In genomic region chr1:175725684-175726083, GRCh38 we compare ENCODE assay signal across 1 cellular context.
TF ChIP-seq lines count a peak whose summit lies in the region.

No MANE protein-coding gene starts in this region.

TF ChIP-seq in K562, 482 proteins besides CTCF, POLR2A, EP300 and RAD21 (continued from another document and continues in another):
- TF ChIP-seq REST (CRISPR knock-in tag; IDR thresholded peaks at IDR 0.05; ENCODE audit: low read depth) (peak; percentile 97), SETDB1 (IDR thresholded peaks at IDR 0.05; ENCODE audit: low read length) (no peak), ZNF277 (CRISPR knock-in tag; IDR thresholded peaks at IDR 0.05; ENCODE audit: borderline replicate concordance) (no peak), ETS1 (conservative IDR thresholded peaks at IDR 0.05; ENCODE audit: control insufficient read depth, low read depth, low read length) (no peak), CREB5 (CRISPR knock-in tag; IDR thresholded peaks at IDR 0.05) (no peak), CHD2 (IDR thresholded peaks at IDR 0.05; ENCODE audit: low read depth, low read length) (no peak), ILF3 (IDR thresholded peaks at IDR 0.05; ENCODE audit: borderline replicate concordance) (no peak), ZNF311 (CRISPR knock-in tag; IDR thresholded peaks at IDR 0.05) (no peak), RFX7 (CRISPR knock-in tag; IDR thresholded peaks at IDR 0.05) (no peak), SMARCB1 (IDR thresholded peaks at IDR 0.05; ENCODE audit: insufficient read length, low read depth) (no peak), IRF2 (CRISPR knock-in tag; IDR thresholded peaks at IDR 0.05) (no peak), CBX2 (IDR thresholded peaks at IDR 0.05; ENCODE audit: insufficient read depth, low read length, poor library complexity, severe bottlenecking) (no peak), BRF2 (IDR thresholded peaks at IDR 0.05; ENCODE audit: borderline replicate concordance, insufficient read depth, insufficient read length) (no peak), ZNF589 (CRISPR knock-in tag; IDR thresholded peaks at IDR 0.05; ENCODE audit: low read depth) (peak; percentile 56; the same call in 1 of the 2 replicates), MAZ (CRISPR knock-in tag; conservative IDR thresholded peaks at IDR 0.05 in 1 of 2, IDR thresholded peaks at IDR 0.05 in 1 of 2) (peak in 1 of 2 experiments; percentile 40; a peak in 1 of 4 replicates), PURB (CRISPR knock-in tag; IDR thresholded peaks at IDR 0.05; ENCODE audit: low read depth) (no peak), SIRT6 (IDR thresholded peaks at IDR 0.05; ENCODE audit: low read depth, low read length) (no peak), FOS (IDR thresholded peaks at IDR 0.05; ENCODE audit: extremely low read depth, insufficient read length) (no peak), ZEB2 (IDR thresholded peaks at IDR 0.05) (no peak), ZNF518B (CRISPR knock-in tag; IDR thresholded peaks at IDR 0.05) (no peak), SLC30A9 (CRISPR knock-in tag; IDR thresholded peaks at IDR 0.05) (no peak), HMGXB4 (CRISPR knock-in tag; IDR thresholded peaks at IDR 0.05) (no peak), ZNF239 (CRISPR knock-in tag; IDR thresholded peaks at IDR 0.05) (no peak), U2AF2 (optimal IDR thresholded peaks at IDR 0.05; ENCODE audit: low read depth, low read length) (no peak), TFAP4 (CRISPR knock-in tag; IDR thresholded peaks at IDR 0.05; ENCODE audit: borderline replicate concordance) (no peak), RHOXF2B (CRISPR knock-in tag; conservative IDR thresholded peaks at IDR 0.05) (no peak), MTF1 (CRISPR knock-in tag; IDR thresholded peaks at IDR 0.05; ENCODE audit: borderline replicate concordance) (no peak), FOXK2 (conservative IDR thresholded peaks at IDR 0.05 in 1 of 2, IDR thresholded peaks at IDR 0.05 in 1 of 2; ENCODE audit: low read depth in 2 of 2) (no peak), ATF3 (IDR thresholded peaks at IDR 0.05) (no peak), ATF3 (CRISPR knock-in tag; conservative IDR thresholded peaks at IDR 0.05) (no peak), TCF7L2 (IDR thresholded peaks at IDR 0.05; ENCODE audit: low read depth, low read length) (no peak), KHSRP (IDR thresholded peaks at IDR 0.05) (no peak), FOXP1 (CRISPR knock-in tag; IDR thresholded peaks at IDR 0.05) (no peak), THRB (CRISPR knock-in tag; conservative IDR thresholded peaks at IDR 0.05) (no peak), ZNF134 (CRISPR knock-in tag; conservative IDR thresholded peaks at IDR 0.05) (0 out of 2 replicates have a peak, but pooled peaks have one; percentile 26), ZNF232 (CRISPR knock-in tag; IDR thresholded peaks at IDR 0.05) (no peak), ZNF395 (CRISPR knock-in tag; IDR thresholded peaks at IDR 0.05) (peak; percentile 77; the same call in 1 of the 2 replicates), ZNF75A (CRISPR knock-in tag; IDR thresholded peaks at IDR 0.05) (no peak), CGGBP1 (CRISPR knock-in tag; IDR thresholded peaks at IDR 0.05) (no peak), TRIM24 (IDR thresholded peaks at IDR 0.05) (no peak), ZBTB43 (CRISPR knock-in tag; IDR thresholded peaks at IDR 0.05) (no peak)
